ENCODE assay signal across 22 cellular contexts in genomic region chr1:90838720-90839119, GRCh38.
"Had no signal": no experiment of that assay in that cellular context is flagged by ENCODE, and none has a peak within 500 bp of the region (broad histone marks: within the 10 kb centered on the region; RNA-seq: fewer than 3 reads in every experiment).

No MANE protein-coding gene starts in this region.

- H3K27ac ChIP-seq: epithelial cell of prostate, esophagus muscularis mucosa, gastrocnemius medialis, heart right ventricle, left ventricle myocardium inferior, psoas muscle, right lobe of liver, suprapubic skin, thyroid gland, upper lobe of left lung, uterus had no signal

- H3K4me1 ChIP-seq: right lobe of liver had no signal

- H3K36me3 ChIP-seq: esophagus muscularis mucosa, gastrocnemius medialis, heart right ventricle, left ventricle myocardium inferior, right lobe of liver, suprapubic skin, thyroid gland, upper lobe of left lung, uterus had no signal

- H3K27ac Mint-ChIP-seq: immature natural killer cell; nephron progenitor cell; stimulated activated effector memory CD8-positive, alpha-beta T cell treated with anti-CD3 and anti-CD28 coated beads, Interleukin-12 subunit alpha, Interleukin-12 subunit beta, amount 100 ng/mL, for 72 hours had no signal

- H3K9me3 Mint-ChIP-seq: nephron progenitor cell; stimulated activated effector memory CD8-positive, alpha-beta T cell treated with anti-CD3 and anti-CD28 coated beads, Interleukin-12 subunit alpha, Interleukin-12 subunit beta, amount 100 ng/mL, for 72 hours had no signal

- H3K36me3 Mint-ChIP-seq: stimulated activated effector memory CD8-positive, alpha-beta T cell treated with anti-CD3 and anti-CD28 coated beads, Interleukin-12 subunit alpha, Interleukin-12 subunit beta, amount 100 ng/mL, for 72 hours had no signal

- H3K27me3 ChIP-seq: right lobe of liver had no signal

- H3K4me3 Mint-ChIP-seq: immature natural killer cell; nephron progenitor cell; stimulated activated effector memory CD8-positive, alpha-beta T cell treated with anti-CD3 and anti-CD28 coated beads, Interleukin-12 subunit alpha, Interleukin-12 subunit beta, amount 100 ng/mL, for 72 hours had no signal

- H3K9me3 ChIP-seq: esophagus muscularis mucosa, gastrocnemius medialis, heart right ventricle, left ventricle myocardium inferior, psoas muscle, right lobe of liver, suprapubic skin, thyroid gland, upper lobe of left lung, uterus had no signal

- ATAC-seq: gastrocnemius medialis; heart right ventricle; naive thymus-derived CD4-positive, alpha-beta T cell; psoas muscle; stimulated activated effector memory CD8-positive, alpha-beta T cell treated with anti-CD3 and anti-CD28 coated beads, Interleukin-12 subunit alpha, Interleukin-12 subunit beta, amount 100 ng/mL, for 72 hours; stimulated activated naive CD8-positive, alpha-beta T cell treated with anti-CD3 and anti-CD28 coated beads, Interleukin-15, Interleukin-2, amounts not matched to agents 100 U/mL and 50 U/mL, for 24 hours had no signal

- DNase-seq: effector memory CD4-positive, alpha-beta T cell; gastrocnemius medialis; heart right ventricle; immature natural killer cell; left ventricle myocardium inferior; mesenchymal stem cell; midbrain; naive thymus-derived CD4-positive, alpha-beta T cell; nephron progenitor cell; psoas muscle; right lobe of liver; stimulated activated CD4-positive, alpha-beta T cell treated with anti-CD3 and anti-CD28 coated beads, Interleukin-4, amount 100 ng/mL, for 1 hour; stimulated activated CD8-positive, alpha-beta memory T cell treated with anti-CD3 and anti-CD28 coated beads, Interleukin-4, amount 100 ng/mL, for 48 hours; stimulated activated naive CD8-positive, alpha-beta T cell treated with anti-CD3 and anti-CD28 coated beads, Interleukin-15, Interleukin-2, amounts not matched to agents 100 U/mL and 50 U/mL, for 24 hours; thyroid gland; upper lobe of left lung; uterus had no signal

- H3K4me3 ChIP-seq: esophagus muscularis mucosa, gastrocnemius medialis, heart right ventricle, left ventricle myocardium inferior, lung, psoas muscle, right lobe of liver, suprapubic skin, thyroid gland, upper lobe of left lung, uterus had no signal
